25 cellular contexts compared by ENCODE assay signal in the genomic region with DNA sequence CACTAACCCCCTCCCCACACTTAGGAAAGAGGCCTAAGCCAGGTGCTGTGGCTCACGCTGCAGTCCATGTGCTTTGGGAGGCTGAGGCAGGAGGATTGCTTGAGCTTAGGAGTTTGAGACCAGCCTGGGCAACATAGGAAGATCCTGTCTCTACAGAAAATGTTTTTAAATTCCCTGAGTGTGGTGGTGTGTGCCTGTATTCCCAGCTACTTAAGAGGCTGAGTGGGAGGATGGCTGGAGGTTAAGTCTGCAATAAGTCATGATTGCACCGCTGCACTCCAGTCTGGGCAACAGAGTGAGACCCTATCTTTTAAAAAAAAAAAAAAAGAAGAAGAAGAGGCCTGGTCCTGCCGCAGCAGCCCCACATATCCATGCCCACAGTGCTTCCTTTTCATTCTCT. TPM values are rescaled to one million over a fixed set of nuclear protein-coding genes. Genes with fewer than 3 reads are reported as not detected.
DNase-seq lines count a peak whose midpoint lies in the region; ATAC-seq and TF ChIP-seq lines count a peak whose summit lies in the region.
"Had no signal": no experiment of that assay in that cellular context is flagged by ENCODE, and none has a peak within 500 bp of the region (broad histone marks: within the 10 kb centered on the region; RNA-seq: fewer than 3 reads in every experiment).

No MANE protein-coding gene starts in this region.

- H3K27ac ChIP-seq in cardiac muscle cell (peak overlapping the region; percentile 77), ascending aorta (peak overlapping the region; percentile 54 to 65)
- H3K27ac ChIP-seq: HL-60 had no signal

- H3K4me1 Mint-ChIP-seq in nephron progenitor cell: peaks cover 83% of the 10 kb centered on the region
- H3K4me1 Mint-ChIP-seq: activated naive CD4-positive, alpha-beta T cell treated with anti-CD3 and anti-CD28 coated beads, Interleukin-2, amount 50 U/mL, for 24 hours had no signal

- peaks cover 2% of the 10 kb centered on the region for H3K27me3 Mint-ChIP-seq in nephron progenitor cell (ENCODE audit: low read depth, poor library complexity)
- H3K27me3 Mint-ChIP-seq: activated CD4-positive, alpha-beta memory T cell treated with anti-CD3 and anti-CD28 coated beads for 36 hours; activated naive CD4-positive, alpha-beta T cell treated with anti-CD3 and anti-CD28 coated beads, Interleukin-2, amount 50 U/mL, for 24 hours; CD4-positive, alpha-beta memory T cell; naive thymus-derived CD4-positive, alpha-beta T cell; T-helper 17 cell; type B pancreatic cell had no signal

- peaks cover 59% of the 10 kb centered on the region for H3K36me3 Mint-ChIP-seq in nephron progenitor cell (ENCODE audit: low read depth)

- DNase-seq in cardiac muscle cell (ENCODE audit: low read depth in 1 of 2, low spot score in 1 of 2): no peak
- DNase-seq in left ventricle myocardium superior: no peak
- DNase-seq in ascending aorta (ENCODE audit: low spot score in 2 of 2): no peak
- DNase-seq in nephron progenitor cell: no peak
- no peak for DNase-seq in hepatic stellate cell (ENCODE audit: low spot score)
- no peak for DNase-seq in SW480 (ENCODE audit: low spot score)
- DNase-seq in left colon: no peak
- DNase-seq: activated CD4-positive, alpha-beta memory T cell treated with anti-CD3 and anti-CD28 coated beads for 36 hours; activated CD4-positive, CD25-positive, alpha-beta regulatory T cell treated with anti-CD3 and anti-CD28 coated beads, Interleukin-2, amount 50 U/mL, for 72 hours; Kasumi-1; midbrain; naive thymus-derived CD4-positive, alpha-beta T cell; NCI-H1417 treated with DMSO at 0.1 percent for 48 hours; NCI-H2029 treated with DMSO at 0.1 percent for 48 hours; NCI-H524 treated with DMSO at 0.1 percent for 48 hours; stimulated activated CD4-positive, alpha-beta T cell treated with anti-CD3 and anti-CD28 coated beads, Interleukin-15, amount 100 ng/mL, for 24 hours; stimulated activated CD4-positive, alpha-beta T cell treated with anti-CD3 and anti-CD28 coated beads, Interleukin-4, amount 100 ng/mL, for 4 hours; T-helper 17 cell had no signal

- H3K27me3 ChIP-seq in cardiac muscle cell (no peaks in the 10 kb centered on the region), ascending aorta (no peaks in the 10 kb centered on the region)

- H3K4me3 ChIP-seq in cardiac muscle cell (no peak overlapping the region), ascending aorta (no peak overlapping the region)

- ATAC-seq in left ventricle myocardium superior (no peak), HG03354 (IDR thresholded peaks at IDR 0.05; ENCODE audit: poor library complexity, severe bottlenecking, unreplicated experiment) (no peak), left colon (no peak)

- TF ChIP-seq CTCF in cardiac muscle cell (IDR thresholded peaks at IDR 0.05; ENCODE audit: low read depth, low read length) (no peak), ascending aorta (IDR thresholded peaks at IDR 0.05) (no peak), nephron progenitor cell (IDR thresholded peaks at IDR 0.05) (no peak)

- no peak overlapping the region for H3K4me3 Mint-ChIP-seq in nephron progenitor cell
- H3K4me3 Mint-ChIP-seq: activated CD4-positive, alpha-beta memory T cell treated with anti-CD3 and anti-CD28 coated beads for 36 hours; activated naive CD4-positive, alpha-beta T cell treated with anti-CD3 and anti-CD28 coated beads, Interleukin-2, amount 50 U/mL, for 24 hours; CD4-positive, alpha-beta memory T cell; naive thymus-derived CD4-positive, alpha-beta T cell; T-helper 17 cell had no signal

- H3K27ac Mint-ChIP-seq in nephron progenitor cell: peak overlapping the region; percentile 99
- H3K27ac Mint-ChIP-seq: activated CD4-positive, alpha-beta memory T cell treated with anti-CD3 and anti-CD28 coated beads for 36 hours; activated T-helper 2 cell treated with anti-CD3 and anti-CD28 coated beads, Interferon-gamma antibody, Interleukin-2, Interleukin-4, amounts not matched to agents 10 μg/mL and 5 μg/mL and 100 μg/mL, durations not matched to agents 14 hours and 24 hours and 36 hours had no signal

- H3K4me1 ChIP-seq in cardiac muscle cell (ENCODE audit: low read depth) (peaks cover 62% of the 10 kb centered on the region), ascending aorta (peaks cover 0 to 8% of the 10 kb centered on the region in 2 donors)

- no peaks in the 10 kb centered on the region for H3K9me3 Mint-ChIP-seq in nephron progenitor cell
- H3K9me3 Mint-ChIP-seq: activated CD4-positive, alpha-beta memory T cell treated with anti-CD3 and anti-CD28 coated beads for 36 hours; activated naive CD4-positive, alpha-beta T cell treated with anti-CD3 and anti-CD28 coated beads, Interleukin-2, amount 50 U/mL, for 24 hours; activated T-helper 2 cell treated with anti-CD3 and anti-CD28 coated beads, Interferon-gamma antibody, Interleukin-2, Interleukin-4, amounts not matched to agents 10 μg/mL and 5 μg/mL and 100 μg/mL, durations not matched to agents 14 hours and 24 hours and 36 hours; CD4-positive, alpha-beta memory T cell; naive thymus-derived CD4-positive, alpha-beta T cell; type B pancreatic cell had no signal

- H3K36me3 ChIP-seq in cardiac muscle cell: peaks cover 19% of the 10 kb centered on the region
- H3K36me3 ChIP-seq in ascending aorta: peaks cover 22 to 40% of the 10 kb centered on the region in 2 donors

- H3K9me3 ChIP-seq in cardiac muscle cell (ENCODE audit: low read depth) (no peaks in the 10 kb centered on the region), ascending aorta (no peaks in the 10 kb centered on the region)
- H3K9me3 ChIP-seq: SK-N-SH had no signal

- intact Hi-C loops in left ventricle myocardium superior (cut with micrococcal nuclease): no loop called here
- intact Hi-C loops in ascending aorta (cut with DNase I): loop anchor here (1.0 to 2.0 kb wide), 2 partner anchors 27 to 47 kb away; a partner anchor contains a TSS
- intact Hi-C loops in left colon (cut with DNase I, micrococcal nuclease): no loop called here

RNA-seq across cellular contexts. Expression of a gene that starts 27.7 kb away (rescaled TPM):
- total RNA-seq in cardiac muscle cell (193 and 319 TPM in 2 replicates), left ventricle myocardium superior (55.3 TPM), ascending aorta (154 TPM), left colon (10 to 100 TPM; 90.8 to 92.9 TPM)
- 100 and 125 TPM in 2 replicates for polyA plus RNA-seq in cardiac muscle cell

RNA-seq across cellular contexts. Expression of a gene that starts 46.9 kb away (rescaled TPM):
- total RNA-seq in cardiac muscle cell (60.7 and 69.8 TPM in 2 replicates), left ventricle myocardium superior (2.0 TPM), ascending aorta (13.3 TPM), left colon (10 to 100 TPM; 11.7 to 12.1 TPM)
- polyA plus RNA-seq in cardiac muscle cell: 70.5 and 72.6 TPM in 2 replicates
